In genomic region chr9:114238919-114239879, GRCh38 we compare ENCODE assay signal across 11 cellular contexts.
DNase-seq lines count a peak whose midpoint lies in the region; ATAC-seq, FAIRE-seq and TF ChIP-seq lines count a peak whose summit lies in the region.
"Had no signal": no experiment of that assay in that cellular context is flagged by ENCODE, and none has a peak within 500 bp of the region (broad histone marks: within the 10 kb centered on the region; RNA-seq: fewer than 3 reads in every experiment).

No MANE protein-coding gene starts in this region.

- no peaks in the 10 kb centered on the region for H3K79me2 ChIP-seq in neural cell (replicated peaks; ENCODE audit: insufficient read depth, low read length)

- peak; percentile 70 for TF ChIP-seq CTCF in endodermal cell (conservative IDR thresholded peaks at IDR 0.05)
- TF ChIP-seq CTCF in neural cell (IDR thresholded peaks at IDR 0.05; ENCODE audit: poor library complexity, severe bottlenecking): peak; percentile 43

- H3K4me1 ChIP-seq in endodermal cell (ENCODE audit: control insufficient read depth, insufficient read depth, low read length): peaks cover 3% of the 10 kb centered on the region

- H3K36me3 ChIP-seq in endodermal cell (ENCODE audit: control insufficient read depth, insufficient read depth, low read length): peaks cover 40% of the 10 kb centered on the region
- H3K36me3 ChIP-seq in neural cell (ENCODE audit: insufficient read depth, low read length): no peaks in the 10 kb centered on the region

- 61 to 72% methylated on average over 12 to 14 of the region's 14 CpGs for whole genome bisulfite sequencing in endodermal cell (ENCODE audit: insufficient coverage in 1 of 2, insufficient read length in 1 of 2), 2 experiments

- no peak overlapping the region for H3K4me2 ChIP-seq in neural cell (ENCODE audit: low read length)

- H3K36me3 Mint-ChIP-seq in endodermal cell (ENCODE audit: low read depth): peaks cover 21% of the 10 kb centered on the region

- no peak overlapping the region for H3K27ac ChIP-seq in endodermal cell (ENCODE audit: low read depth, low read length)
- no peak overlapping the region for H3K27ac ChIP-seq in neural cell (ENCODE audit: low read length)
- H3K27ac ChIP-seq: epithelial cell of prostate had no signal

- H4K20me1 ChIP-seq in neural cell (ENCODE audit: insufficient read depth): no peaks in the 10 kb centered on the region

- in situ Hi-C loops in G401 (cut with HindIII; ENCODE audit: low sequenced_read_pairs): no loop called here

- no peaks in the 10 kb centered on the region for H3F3A ChIP-seq in neural cell (ENCODE audit: insufficient read depth, low read length, poor library complexity, severe bottlenecking)

- peak; percentile 17 for TF ChIP-seq RAD21 in neural cell (conservative IDR thresholded peaks at IDR 0.05)

- H3K4me3 ChIP-seq in endodermal cell (ENCODE audit: low read length): no peak overlapping the region
- H3K4me3 ChIP-seq in neural cell (ENCODE audit: low read length): no peak overlapping the region

- H3K27me3 Mint-ChIP-seq in endodermal cell (ENCODE audit: insufficient read depth): no peaks in the 10 kb centered on the region
- H3K27me3 Mint-ChIP-seq in stimulated activated naive CD8-positive, alpha-beta T cell treated with anti-CD3 and anti-CD28 coated beads, Interleukin-15, amount 100 ng/mL, for 72 hours: peaks cover 8% of the 10 kb centered on the region

- H2AFZ ChIP-seq in neural cell (ENCODE audit: low read depth, low read length): no peak overlapping the region

- DNase-seq in G401 (ENCODE audit: low spot score) (peak; percentile 63), NCI-H69 (lab: John Stamatoyannopoulos, UW) (peak; percentile 27), endodermal cell (peak; percentile 84), HTR-8/SVneo (ENCODE audit: insufficient read length, low spot score) (no peak)
- no peak for DNase-seq in stimulated activated naive CD8-positive, alpha-beta T cell treated with anti-CD3 and anti-CD28 coated beads, Interleukin-15, amount 100 ng/mL, for 72 hours
- DNase-seq: stimulated activated CD4-positive, alpha-beta T cell treated with anti-CD3 and anti-CD28 coated beads, Interleukin-12 subunit alpha, Interleukin-12 subunit beta, amount 100 ng/mL, for 4 hours had no signal

- no peak overlapping the region for H3K9ac ChIP-seq in endodermal cell (ENCODE audit: extremely low read depth, low read length, poor library complexity, severe bottlenecking)
- no peak overlapping the region for H3K9ac ChIP-seq in neural cell (ENCODE audit: low read length)

- H3K27ac Mint-ChIP-seq in endodermal cell: peak overlapping the region; percentile 44
- H3K27ac Mint-ChIP-seq in stimulated activated naive CD8-positive, alpha-beta T cell treated with anti-CD3 and anti-CD28 coated beads, Interleukin-15, amount 100 ng/mL, for 72 hours: no peak overlapping the region

- ATAC-seq in stimulated activated naive CD8-positive, alpha-beta T cell treated with anti-CD3 and anti-CD28 coated beads, Interleukin-15, amount 100 ng/mL, for 72 hours: no peak
- ATAC-seq in GM21717 (IDR thresholded peaks at IDR 0.05; ENCODE audit: unreplicated experiment) (no peak), HG02840 (IDR thresholded peaks at IDR 0.05; ENCODE audit: low FRiP score, unreplicated experiment) (no peak)

- TF ChIP-seq EP300 in neural cell (conservative IDR thresholded peaks at IDR 0.05; ENCODE audit: poor library complexity, severe bottlenecking): no peak

- H3K9me2 ChIP-seq in neural cell (ENCODE audit: insufficient read depth, low read length): no peaks in the 10 kb centered on the region

- H3K27me3 ChIP-seq in endodermal cell (ENCODE audit: control insufficient read depth, insufficient read depth, low read length, poor library complexity, severe bottlenecking): no peaks in the 10 kb centered on the region
- no peaks in the 10 kb centered on the region for H3K27me3 ChIP-seq in neural cell (ENCODE audit: insufficient read depth, low read depth, low read length)

- FAIRE-seq in HTR-8/SVneo (lab: Jason Lieb, UNC): no peak
- FAIRE-seq: TTC549 had no signal

- H3K4me3 Mint-ChIP-seq in endodermal cell: no peak overlapping the region
- H3K4me3 Mint-ChIP-seq in stimulated activated naive CD8-positive, alpha-beta T cell treated with anti-CD3 and anti-CD28 coated beads, Interleukin-15, amount 100 ng/mL, for 72 hours: no peak overlapping the region

- H3K9me3 Mint-ChIP-seq in endodermal cell: no peaks in the 10 kb centered on the region
- no peaks in the 10 kb centered on the region for H3K9me3 Mint-ChIP-seq in stimulated activated naive CD8-positive, alpha-beta T cell treated with anti-CD3 and anti-CD28 coated beads, Interleukin-15, amount 100 ng/mL, for 72 hours

- H3K9me3 ChIP-seq in endodermal cell (ENCODE audit: control insufficient read depth, low read length) (no peaks in the 10 kb centered on the region), neural cell (ENCODE audit: low read length) (no peaks in the 10 kb centered on the region)

- peaks cover 12% of the 10 kb centered on the region for H3K4me1 Mint-ChIP-seq in endodermal cell
- peaks cover 6% of the 10 kb centered on the region for H3K4me1 Mint-ChIP-seq in stimulated activated naive CD8-positive, alpha-beta T cell treated with anti-CD3 and anti-CD28 coated beads, Interleukin-15, amount 100 ng/mL, for 72 hours

TF ChIP-seq in neural cell, 6 proteins besides CTCF, POLR2A, EP300 and RAD21:
- TF ChIP-seq POLR2AphosphoS5 (IDR thresholded peaks at IDR 0.05) (no peak), TAF1 (IDR thresholded peaks at IDR 0.05; ENCODE audit: low read depth) (no peak), SMC3 (conservative IDR thresholded peaks at IDR 0.05; ENCODE audit: poor library complexity) (no peak), MXI1 (conservative IDR thresholded peaks at IDR 0.05; ENCODE audit: poor library complexity, severe bottlenecking) (no peak), EZH2 (IDR thresholded peaks at IDR 0.05; ENCODE audit: borderline replicate concordance, insufficient read depth, low read length, poor library complexity, severe bottlenecking) (no peak)
- TF ChIP-seq, protein P1, sequence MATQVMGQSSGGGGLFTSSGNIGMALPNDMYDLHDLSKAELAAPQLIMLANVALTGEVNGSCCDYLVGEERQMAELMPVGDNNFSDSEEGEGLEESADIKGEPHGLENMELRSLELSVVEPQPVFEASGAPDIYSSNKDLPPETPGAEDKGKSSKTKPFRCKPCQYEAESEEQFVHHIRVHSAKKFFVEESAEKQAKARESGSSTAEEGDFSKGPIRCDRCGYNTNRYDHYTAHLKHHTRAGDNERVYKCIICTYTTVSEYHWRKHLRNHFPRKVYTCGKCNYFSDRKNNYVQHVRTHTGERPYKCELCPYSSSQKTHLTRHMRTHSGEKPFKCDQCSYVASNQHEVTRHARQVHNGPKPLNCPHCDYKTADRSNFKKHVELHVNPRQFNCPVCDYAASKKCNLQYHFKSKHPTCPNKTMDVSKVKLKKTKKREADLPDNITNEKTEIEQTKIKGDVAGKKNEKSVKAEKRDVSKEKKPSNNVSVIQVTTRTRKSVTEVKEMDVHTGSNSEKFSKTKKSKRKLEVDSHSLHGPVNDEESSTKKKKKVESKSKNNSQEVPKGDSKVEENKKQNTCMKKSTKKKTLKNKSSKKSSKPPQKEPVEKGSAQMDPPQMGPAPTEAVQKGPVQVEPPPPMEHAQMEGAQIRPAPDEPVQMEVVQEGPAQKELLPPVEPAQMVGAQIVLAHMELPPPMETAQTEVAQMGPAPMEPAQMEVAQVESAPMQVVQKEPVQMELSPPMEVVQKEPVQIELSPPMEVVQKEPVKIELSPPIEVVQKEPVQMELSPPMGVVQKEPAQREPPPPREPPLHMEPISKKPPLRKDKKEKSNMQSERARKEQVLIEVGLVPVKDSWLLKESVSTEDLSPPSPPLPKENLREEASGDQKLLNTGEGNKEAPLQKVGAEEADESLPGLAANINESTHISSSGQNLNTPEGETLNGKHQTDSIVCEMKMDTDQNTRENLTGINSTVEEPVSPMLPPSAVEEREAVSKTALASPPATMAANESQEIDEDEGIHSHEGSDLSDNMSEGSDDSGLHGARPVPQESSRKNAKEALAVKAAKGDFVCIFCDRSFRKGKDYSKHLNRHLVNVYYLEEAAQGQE (IDR thresholded peaks at IDR 0.05; ENCODE audit: borderline replicate concordance): no peak

Comparison
In these comparisons a context has a peak if more than half of its experiments do, and no peak if none do; other contexts are left out.
1. DNase-seq: peak in G401 (single experiment), NCI-H69 (single experiment) and endodermal cell (single experiment); none in HTR-8/SVneo (single experiment) and stimulated activated naive CD8-positive, alpha-beta T cell treated with anti-CD3 and anti-CD28 coated beads, Interleukin-15, amount 100 ng/mL, for 72 hours (0 of 2).